ENCODE assay signal across 15 cellular contexts in genomic region chr20:37377346-37378081, GRCh38. TPM values are rescaled to one million over a fixed set of nuclear protein-coding genes. Genes with fewer than 3 reads are reported as not detected.
DNase-seq lines count a peak whose midpoint lies in the region; ATAC-seq and TF ChIP-seq lines count a peak whose summit lies in the region.
"Had no signal": no experiment of that assay in that cellular context is flagged by ENCODE, and none has a peak within 500 bp of the region (broad histone marks: within the 10 kb centered on the region; RNA-seq: fewer than 3 reads in every experiment).

No MANE protein-coding gene starts in this region.

- ATAC-seq in GM21381 (IDR thresholded peaks at IDR 0.05; ENCODE audit: unreplicated experiment) (peak; percentile 51), GM18858 (IDR thresholded peaks at IDR 0.05; ENCODE audit: unreplicated experiment) (no peak)

- TF ChIP-seq CTCF in Calu3 (IDR thresholded peaks at IDR 0.05; ENCODE audit: unreplicated experiment), result no peak
- no peak for TF ChIP-seq CTCF in nephron progenitor cell (IDR thresholded peaks at IDR 0.05)

- peak overlapping the region; percentile 59 for H3K27ac Mint-ChIP-seq in Calu3 (ENCODE audit: unreplicated experiment)
- H3K27ac Mint-ChIP-seq in activated T-helper 1 cell treated with anti-CD3 and anti-CD28 coated beads, Interleukin-12 subunit alpha, Interleukin-12 subunit beta, Interleukin-2, Interleukin-4 antibody, amounts not matched to agents 30 ng/mL and 10 ng/mL and 1 ng/mL, durations not matched to agents 14 hours and 24 hours and 36 hours, result peak overlapping the region; percentile 24
- H3K27ac Mint-ChIP-seq in nephron progenitor cell, result peak overlapping the region; percentile 21
- no peak overlapping the region for H3K27ac Mint-ChIP-seq in T-helper 2 cell treated with Interferon-gamma antibody and Interleukin-4, amounts not matched to agents 5 μg/mL and 100 μg/mL, for 36 hours

- peaks cover 71% of the 10 kb centered on the region for H3K36me3 Mint-ChIP-seq in Calu3 (ENCODE audit: insufficient read depth, unreplicated experiment)
- no peaks in the 10 kb centered on the region for H3K36me3 Mint-ChIP-seq in activated T-helper 1 cell treated with anti-CD3 and anti-CD28 coated beads, Interleukin-12 subunit alpha, Interleukin-12 subunit beta, Interleukin-2, Interleukin-4 antibody, amounts not matched to agents 30 ng/mL and 10 ng/mL and 1 ng/mL, durations not matched to agents 14 hours and 24 hours and 36 hours (ENCODE audit: low read depth)
- peaks cover 36% of the 10 kb centered on the region for H3K36me3 Mint-ChIP-seq in nephron progenitor cell (ENCODE audit: low read depth)
- H3K36me3 Mint-ChIP-seq in T-helper 2 cell treated with Interferon-gamma antibody and Interleukin-4, amounts not matched to agents 5 μg/mL and 100 μg/mL, for 36 hours (ENCODE audit: low read depth), result no peaks in the 10 kb centered on the region

- no TSS peak for BruUV-seq in Calu3 (replicated peaks; lab: Mats Ljungman, UMichigan)

- CTCF ChIA-PET in Calu3 (lab: Charles Lee), result interaction anchor here (0.5 to 2.6 kb wide), 4 partner anchors 8 to 573 kb away, joined by 4 to 7 read pairs (median 4); no protein-coding TSS in a partner anchor

- intact Hi-C loops in Calu3 (cut with micrococcal nuclease; ENCODE audit: unreplicated experiment), result loop anchor here (2.0 kb wide), 1 partner anchor 33 kb away; no protein-coding TSS in a partner anchor
- intact Hi-C loops in activated T-helper 1 cell treated with anti-CD3 and anti-CD28 coated beads, Interleukin-12 subunit alpha, Interleukin-12 subunit beta, Interleukin-2, Interleukin-4 antibody, amounts not matched to agents 30 ng/mL and 10 ng/mL and 1 ng/mL, durations not matched to agents 14 hours and 24 hours and 36 hours (cut with micrococcal nuclease), result no loop called here

- H3K4me1 Mint-ChIP-seq in Calu3 (ENCODE audit: low read depth, unreplicated experiment) (peaks cover 59% of the 10 kb centered on the region), nephron progenitor cell (peaks cover 6% of the 10 kb centered on the region)
- peaks cover 10% of the 10 kb centered on the region for H3K4me1 Mint-ChIP-seq in activated T-helper 1 cell treated with anti-CD3 and anti-CD28 coated beads, Interleukin-12 subunit alpha, Interleukin-12 subunit beta, Interleukin-2, Interleukin-4 antibody, amounts not matched to agents 30 ng/mL and 10 ng/mL and 1 ng/mL, durations not matched to agents 14 hours and 24 hours and 36 hours (ENCODE audit: low read depth)
- no peaks in the 10 kb centered on the region for H3K4me1 Mint-ChIP-seq in T-helper 2 cell treated with Interferon-gamma antibody and Interleukin-4, amounts not matched to agents 5 μg/mL and 100 μg/mL, for 36 hours (ENCODE audit: low read depth)

- no peak overlapping the region for H3K4me3 Mint-ChIP-seq in Calu3 (ENCODE audit: low read depth, unreplicated experiment)
- no peak overlapping the region for H3K4me3 Mint-ChIP-seq in activated T-helper 1 cell treated with anti-CD3 and anti-CD28 coated beads, Interleukin-12 subunit alpha, Interleukin-12 subunit beta, Interleukin-2, Interleukin-4 antibody, amounts not matched to agents 30 ng/mL and 10 ng/mL and 1 ng/mL, durations not matched to agents 14 hours and 24 hours and 36 hours
- H3K4me3 Mint-ChIP-seq in nephron progenitor cell, result no peak overlapping the region
- no peak overlapping the region for H3K4me3 Mint-ChIP-seq in T-helper 2 cell treated with Interferon-gamma antibody and Interleukin-4, amounts not matched to agents 5 μg/mL and 100 μg/mL, for 36 hours

- H3K27me3 Mint-ChIP-seq in Calu3 (ENCODE audit: unreplicated experiment) (no peaks in the 10 kb centered on the region), nephron progenitor cell (ENCODE audit: low read depth, poor library complexity) (peaks cover 6% of the 10 kb centered on the region)
- no peaks in the 10 kb centered on the region for H3K27me3 Mint-ChIP-seq in activated T-helper 1 cell treated with anti-CD3 and anti-CD28 coated beads, Interleukin-12 subunit alpha, Interleukin-12 subunit beta, Interleukin-2, Interleukin-4 antibody, amounts not matched to agents 30 ng/mL and 10 ng/mL and 1 ng/mL, durations not matched to agents 14 hours and 24 hours and 36 hours (ENCODE audit: insufficient read depth)
- H3K27me3 Mint-ChIP-seq in T-helper 2 cell treated with Interferon-gamma antibody and Interleukin-4, amounts not matched to agents 5 μg/mL and 100 μg/mL, for 36 hours (ENCODE audit: low read depth), result no peaks in the 10 kb centered on the region

- DNase-seq in Calu3, result no peak
- no peak for DNase-seq in activated T-helper 1 cell treated with anti-CD3 and anti-CD28 coated beads, Interleukin-12 subunit alpha, Interleukin-12 subunit beta, Interleukin-2, Interleukin-4 antibody, amounts not matched to agents 30 ng/mL and 10 ng/mL and 1 ng/mL, durations not matched to agents 14 hours and 24 hours and 36 hours (ENCODE audit: low spot score)
- DNase-seq in nephron progenitor cell, result no peak
- no peak for DNase-seq in T-helper 2 cell treated with Interferon-gamma antibody and Interleukin-4, amounts not matched to agents 5 μg/mL and 100 μg/mL, for 36 hours (ENCODE audit: low spot score)
- DNase-seq in HCEC 1CT, result no peak
- DNase-seq in T-helper 9 cell, result no peak
- DNase-seq: amniotic stem cell; BE2C; esophagus squamous epithelium; hypothalamus; MG63; NCI-H2171; stimulated activated CD4-positive, alpha-beta T cell treated with anti-CD3 and anti-CD28 coated beads, Interleukin-2, amount 100 ng/mL, for 24 hours had no signal

- no peaks in the 10 kb centered on the region for H3K9me3 Mint-ChIP-seq in Calu3 (ENCODE audit: low read depth, unreplicated experiment)
- no peaks in the 10 kb centered on the region for H3K9me3 Mint-ChIP-seq in activated T-helper 1 cell treated with anti-CD3 and anti-CD28 coated beads, Interleukin-12 subunit alpha, Interleukin-12 subunit beta, Interleukin-2, Interleukin-4 antibody, amounts not matched to agents 30 ng/mL and 10 ng/mL and 1 ng/mL, durations not matched to agents 14 hours and 24 hours and 36 hours
- H3K9me3 Mint-ChIP-seq in nephron progenitor cell, result no peaks in the 10 kb centered on the region
- no peaks in the 10 kb centered on the region for H3K9me3 Mint-ChIP-seq in T-helper 2 cell treated with Interferon-gamma antibody and Interleukin-4, amounts not matched to agents 5 μg/mL and 100 μg/mL, for 36 hours

RNA-seq across cellular contexts. Expression of gene SRC, which starts 31.6 kb away (rescaled TPM):
- 185 and 203 TPM in 2 replicates for total RNA-seq in Calu3 (2022)
- total RNA-seq in activated T-helper 1 cell treated with anti-CD3 and anti-CD28 coated beads, Interleukin-12 subunit alpha, Interleukin-12 subunit beta, Interleukin-2, Interleukin-4 antibody, amounts not matched to agents 30 ng/mL and 10 ng/mL and 1 ng/mL, durations not matched to agents 14 hours and 24 hours and 36 hours, result 6.2 and 6.4 TPM in 2 replicates

Comparison
In these comparisons a context has a peak if more than half of its experiments do, and no peak if none do; other contexts are left out.
1. RNA of gene SRC, which starts 31.6 kb away (total RNA-seq): 185 to 203 TPM in Calu3; 6.2 to 6.4 TPM in activated T-helper 1 cell treated with anti-CD3 and anti-CD28 coated beads, Interleukin-12 subunit alpha, Interleukin-12 subunit beta, Interleukin-2, Interleukin-4 antibody, amounts not matched to agents 30 ng/mL and 10 ng/mL and 1 ng/mL, durations not matched to agents 14 hours and 24 hours and 36 hours; every median in the first group is over 10 times any median in the second.